Comparison of ENCODE assay signal across 14 cellular contexts in the genomic region with DNA sequence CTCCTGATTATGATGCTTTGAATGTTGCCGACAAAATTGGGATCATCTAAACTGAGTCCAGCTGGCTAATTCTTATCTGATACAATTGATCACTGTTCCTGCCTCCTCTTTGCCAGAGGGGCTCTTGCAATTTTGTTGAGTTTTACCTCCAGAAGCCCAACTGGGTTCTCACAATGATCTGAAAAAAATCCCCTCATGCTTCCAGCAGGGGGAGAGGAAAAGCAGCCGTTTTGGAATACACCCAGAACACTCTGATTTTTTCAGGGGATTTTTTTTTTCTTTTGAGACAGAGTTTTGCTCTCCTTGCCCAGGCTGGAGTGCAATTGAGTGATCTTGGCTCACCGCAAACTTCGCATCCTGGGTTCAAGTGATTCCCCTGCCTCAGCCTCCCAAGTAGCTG. TPM values are rescaled to one million over a fixed set of nuclear protein-coding genes. Genes with fewer than 3 reads are reported as not detected.
DNase-seq lines count a peak whose midpoint lies in the region; ATAC-seq and TF ChIP-seq lines count a peak whose summit lies in the region.
"Had no signal": no experiment of that assay in that cellular context is flagged by ENCODE, and none has a peak within 500 bp of the region (broad histone marks: within the 10 kb centered on the region; RNA-seq: fewer than 3 reads in every experiment).

No MANE protein-coding gene starts in this region.

- H3K4me2 ChIP-seq in mesenchymal stem cell (ENCODE audit: low read length, poor library complexity, severe bottlenecking) = no peak overlapping the region

- no peak overlapping the region for H2BK12ac ChIP-seq in mesenchymal stem cell (ENCODE audit: low read length in 2 of 2)

- no peak overlapping the region for H2BK5ac ChIP-seq in mesenchymal stem cell (ENCODE audit: low read depth, low read length, poor library complexity, severe bottlenecking)

- ATAC-seq in HG02571 (IDR thresholded peaks at IDR 0.05; ENCODE audit: unreplicated experiment) = no peak
- no peak for ATAC-seq in GM18519 (IDR thresholded peaks at IDR 0.05; ENCODE audit: low FRiP score, unreplicated experiment)

- no peak for TF ChIP-seq EP300 in sigmoid colon (IDR thresholded peaks at IDR 0.05)

- in situ Hi-C loops in brain microvascular endothelial cell (cut with HindIII; ENCODE audit: low pct_ligation_motif_present, low sequenced_read_pairs) = no loop called here

- H3K27ac ChIP-seq in HEK293 (ENCODE audit: extremely low read depth, low read depth, low read length) (no peak overlapping the region), brain microvascular endothelial cell (no peak overlapping the region), mesenchymal stem cell (ENCODE audit: low read length, poor library complexity, severe bottlenecking) (no peak overlapping the region), sigmoid colon (no peak overlapping the region)
- H3K27ac ChIP-seq: ovary had no signal

- no peak overlapping the region for H3K4ac ChIP-seq in mesenchymal stem cell (ENCODE audit: low read depth in 1 of 2, low read length in 2 of 2)

- peak; percentile 32 for TF ChIP-seq CTCF in BE2C (IDR thresholded peaks at IDR 0.05; ENCODE audit: low read depth, low read length)
- no peak for TF ChIP-seq CTCF in HEK293 (tag by site-specific recombination; IDR thresholded peaks at IDR 0.05)
- peak; percentile 70 for TF ChIP-seq CTCF in brain microvascular endothelial cell (IDR thresholded peaks at IDR 0.05; ENCODE audit: low read depth, low read length, missing control alignments)
- TF ChIP-seq CTCF in sigmoid colon (IDR thresholded peaks at IDR 0.05) = peak in 2 of 4 experiments; percentile 8 to 13

- H2AFZ ChIP-seq in mesenchymal stem cell (ENCODE audit: low read depth, low read length) = no peak overlapping the region

- no peak overlapping the region for H3K18ac ChIP-seq in mesenchymal stem cell (ENCODE audit: low read depth in 1 of 2, low read length in 2 of 2)

- H4K91ac ChIP-seq in mesenchymal stem cell (ENCODE audit: low read length) = no peak overlapping the region

- DNase-seq in BE2C = no peak
- DNase-seq in brain microvascular endothelial cell = no peak
- peak; percentile 40 for DNase-seq in mesenchymal stem cell
- no peak for DNase-seq in sigmoid colon
- no peak for DNase-seq in NCI-H1048 (lab: John Stamatoyannopoulos, UW)
- DNase-seq: activated CD8-positive, alpha-beta memory T cell treated with anti-CD3 and anti-CD28 coated beads for 24 hours; activated naive CD8-positive, alpha-beta T cell treated with anti-CD3 and anti-CD28 coated beads for 36 hours; ovary; stimulated activated naive CD4-positive, alpha-beta T cell; T1000 had no signal

- CTCF ChIA-PET in HEK293 (lab: Yijun Ruan, JAX) = interaction anchor here (0.6 to 4.2 kb wide), 3 partner anchors 18 to 563 kb away, joined by 3 to 22 read pairs (median 6); no protein-coding TSS in a partner anchor

- POLR2A ChIA-PET in HEK293 (lab: Yijun Ruan, JAX) = no interaction called here

- 82% methylated on average over 4 of the region's 4 CpGs for WGBS in mesenchymal stem cell
- WGBS in sigmoid colon, 2 donors = 71 to 79% methylated on average over 4 of the region's 4 CpGs

- H2BK15ac ChIP-seq in mesenchymal stem cell (ENCODE audit: low read depth, poor library complexity, severe bottlenecking) = no peak overlapping the region

- TF ChIP-seq POLR2A in sigmoid colon (IDR thresholded peaks at IDR 0.05) = no peak

- H3K36me3 ChIP-seq in BE2C (no peaks in the 10 kb centered on the region), HEK293 (ENCODE audit: control insufficient read depth in 2 of 2, insufficient read depth in 1 of 2, low read length in 2 of 2) (no peaks in the 10 kb centered on the region), brain microvascular endothelial cell (replicated peaks) (no peaks in the 10 kb centered on the region), mesenchymal stem cell (ENCODE audit: control insufficient read depth in 1 of 2, insufficient read depth in 2 of 2, low read depth in 1 of 2, low read length in 2 of 2) (no peaks in the 10 kb centered on the region), sigmoid colon (no peaks in the 10 kb centered on the region)
- H3K36me3 ChIP-seq: ovary had no signal

- H3K4me1 ChIP-seq in BE2C (no peaks in the 10 kb centered on the region), HEK293 (ENCODE audit: control insufficient read depth, insufficient read depth, low read length) (peaks cover 7% of the 10 kb centered on the region), mesenchymal stem cell (ENCODE audit: control insufficient read depth, insufficient read depth, low read depth, low read length) (no peaks in the 10 kb centered on the region), sigmoid colon (no peaks in the 10 kb centered on the region)

- H2BK120ac ChIP-seq in mesenchymal stem cell (ENCODE audit: low read depth, low read length) = no peak overlapping the region

- no peaks in the 10 kb centered on the region for H3K79me1 ChIP-seq in mesenchymal stem cell (replicated peaks; ENCODE audit: low read length, poor library complexity, severe bottlenecking)

- no peak overlapping the region for H4K8ac ChIP-seq in mesenchymal stem cell (ENCODE audit: low read length)

- H3K4me3 ChIP-seq in BE2C (ENCODE audit: low read depth, low read length) (no peak overlapping the region), HEK293 (ENCODE audit: low read depth, low read length) (no peak overlapping the region), brain microvascular endothelial cell (ENCODE audit: low read depth, low read length) (no peak overlapping the region), mesenchymal stem cell (ENCODE audit: insufficient read depth in 1 of 2, low read depth in 1 of 2, low read length in 2 of 2) (no peak overlapping the region), sigmoid colon (no peak overlapping the region)
- H3K4me3 ChIP-seq: lung, ovary had no signal

- H3K23ac ChIP-seq in mesenchymal stem cell (ENCODE audit: low read length in 2 of 2) = no peak overlapping the region

- H3K27me3 ChIP-seq in BE2C (no peaks in the 10 kb centered on the region), brain microvascular endothelial cell (replicated peaks) (no peaks in the 10 kb centered on the region), mesenchymal stem cell (ENCODE audit: control insufficient read depth in 1 of 2, insufficient read depth in 1 of 2, low read length in 2 of 2) (no peaks in the 10 kb centered on the region), sigmoid colon (no peaks in the 10 kb centered on the region)
- H3K27me3 ChIP-seq: ovary had no signal

- H3K9me3 ChIP-seq in BE2C (no peaks in the 10 kb centered on the region), HEK293 (ENCODE audit: control insufficient read depth, insufficient read depth, low read depth, low read length) (no peaks in the 10 kb centered on the region), mesenchymal stem cell (ENCODE audit: control insufficient read depth, low read length) (no peaks in the 10 kb centered on the region), sigmoid colon (no peaks in the 10 kb centered on the region)
- H3K9me3 ChIP-seq: ovary had no signal

- no peak overlapping the region for H2AK5ac ChIP-seq in mesenchymal stem cell (ENCODE audit: low read length, severe bottlenecking)

- no peak overlapping the region for H3K9ac ChIP-seq in mesenchymal stem cell (ENCODE audit: low read length)

- no peak overlapping the region for H3K14ac ChIP-seq in mesenchymal stem cell (ENCODE audit: low read length in 2 of 2)

- intact Hi-C loops in sigmoid colon (cut with DNase I) = no loop called here

TF ChIP-seq in HEK293, 187 proteins besides CTCF, POLR2A, EP300 and RAD21:
- TF ChIP-seq, protein P1, sequence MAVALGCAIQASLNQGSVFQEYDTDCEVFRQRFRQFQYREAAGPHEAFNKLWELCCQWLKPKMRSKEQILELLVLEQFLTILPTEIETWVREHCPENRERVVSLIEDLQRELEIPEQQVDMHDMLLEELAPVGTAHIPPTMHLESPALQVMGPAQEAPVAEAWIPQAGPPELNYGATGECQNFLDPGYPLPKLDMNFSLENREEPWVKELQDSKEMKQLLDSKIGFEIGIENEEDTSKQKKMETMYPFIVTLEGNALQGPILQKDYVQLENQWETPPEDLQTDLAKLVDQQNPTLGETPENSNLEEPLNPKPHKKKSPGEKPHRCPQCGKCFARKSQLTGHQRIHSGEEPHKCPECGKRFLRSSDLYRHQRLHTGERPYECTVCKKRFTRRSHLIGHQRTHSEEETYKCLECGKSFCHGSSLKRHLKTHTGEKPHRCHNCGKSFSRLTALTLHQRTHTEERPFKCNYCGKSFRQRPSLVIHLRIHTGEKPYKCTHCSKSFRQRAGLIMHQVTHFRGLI (tag by site-specific recombination; IDR thresholded peaks at IDR 0.05) = peak; percentile 58; the same call in 1 of the 2 replicates
- no peak for TF ChIP-seq ZSCAN16 (tag by site-specific recombination; IDR thresholded peaks at IDR 0.05)

RNA-seq across cellular contexts. Expression of gene RERE, which starts 13.9 kb away (rescaled TPM):
- 44.0 TPM for polyA plus RNA-seq in BE2C (2012; ENCODE audit: insufficient read depth, insufficient read length, low read depth)
- polyA plus RNA-seq in mesenchymal stem cell (2013, experiment 1 of 2) = 59.5 TPM
- polyA plus RNA-seq in mesenchymal stem cell (2013, experiment 2 of 2) = 53.5 TPM
- 100 to 1,000 TPM in 2 of 4 donors, 10 to 100 TPM in 2; 90.6 to 148 (median 124) TPM for total RNA-seq in sigmoid colon
- 10 to 100 TPM; 19.2 to 43.2 (median 27.5) TPM for polyA plus RNA-seq in sigmoid colon

RNA-seq across cellular contexts. Expression of gene ENO1, which starts 47.2 kb away (rescaled TPM):
- 1,103 TPM for polyA plus RNA-seq in BE2C (2012; ENCODE audit: insufficient read depth, insufficient read length, low read depth)
- 762 TPM for polyA plus RNA-seq in mesenchymal stem cell (2013, experiment 1 of 2)
- 753 TPM for polyA plus RNA-seq in mesenchymal stem cell (2013, experiment 2 of 2)
- total RNA-seq in sigmoid colon = 100 to 1,000 TPM; 265 to 324 (median 300) TPM
- 100 to 1,000 TPM; 344 to 968 (median 364) TPM for polyA plus RNA-seq in sigmoid colon
